Comparison of ENCODE assay signal across 8 cellular contexts in genomic region chr22:48492371-48493320, GRCh38.
DNase-seq lines count a peak whose midpoint lies in the region; ATAC-seq, FAIRE-seq and TF ChIP-seq lines count a peak whose summit lies in the region.

No MANE protein-coding gene starts in this region.

- intact Hi-C loops in ovary (cut with DNase I) = loop anchor here in 3 of 4 donors (5.0 to 10.0 kb wide), 3 partner anchors 1638 to 1698 kb away; no protein-coding TSS in a partner anchor

- TF ChIP-seq CTCF in ovary (IDR thresholded peaks at IDR 0.05) = peak; percentile 40 to 65 (median 46)

- ATAC-seq in GM19035 (IDR thresholded peaks at IDR 0.05; ENCODE audit: unreplicated experiment) (no peak), GM21526 (IDR thresholded peaks at IDR 0.05; ENCODE audit: low FRiP score, unreplicated experiment) (no peak)

- H3K36me3 ChIP-seq in ovary = no peaks in the 10 kb centered on the region

- no peaks in the 10 kb centered on the region for H3K9me3 ChIP-seq in ovary

- DNase-seq in AML-193 (lab: John Stamatoyannopoulos, UW) (peak; percentile 12 to 47), GM12892 (ENCODE audit: insufficient read length) (peak; percentile 56), NCI-H2196 (lab: John Stamatoyannopoulos, UW; ENCODE audit: unreplicated experiment) (peak; percentile 12), frontal cortex (ENCODE audit: low spot score in 2 of 2) (peak; percentile 83 to 85), ovary (peak; percentile 53 to 81 (median 70))
- peak; percentile 46 to 47 for DNase-seq in activated CD4-positive, alpha-beta T cell treated with anti-CD3 and anti-CD28 coated beads, Interleukin-2, amount 50 U/mL, for 48 hours

- 31 to 38% (median 35%) methylated on average over 19 of the region's 19 CpGs for WGBS in ovary, 3 donors

- FAIRE-seq in GM12892 (lab: Jason Lieb, UNC) (peak; percentile 65), frontal cortex (lab: Jason Lieb, UNC) (no peak)

- TF ChIP-seq POLR2A in GM12892 (IDR thresholded peaks at IDR 0.05; ENCODE audit: low read depth, low read length) = no peak
- no peak for TF ChIP-seq POLR2A in ovary (IDR thresholded peaks at IDR 0.05)

- no peak overlapping the region for H3K4me3 ChIP-seq in ovary

- no peak overlapping the region for H3K27ac ChIP-seq in ovary

- no peaks in the 10 kb centered on the region for H3K27me3 ChIP-seq in ovary

- TF ChIP-seq EP300 in ovary (IDR thresholded peaks at IDR 0.05) = no peak

- peaks cover 5% of the 10 kb centered on the region for H3K4me1 ChIP-seq in ovary (ENCODE audit: insufficient read depth)

Comparison
In these comparisons a context has a peak if more than half of its experiments do, and no peak if none do; other contexts are left out.
1. DNase-seq: peak in every context shown above with its lines; median percentile 84 in frontal cortex; 70 in ovary; 56 in GM12892; 46 in activated CD4-positive, alpha-beta T cell treated with anti-CD3 and anti-CD28 coated beads, Interleukin-2, amount 50 U/mL, for 48 hours; 30 in AML-193; 12 in NCI-H2196.